In the genomic region with DNA sequence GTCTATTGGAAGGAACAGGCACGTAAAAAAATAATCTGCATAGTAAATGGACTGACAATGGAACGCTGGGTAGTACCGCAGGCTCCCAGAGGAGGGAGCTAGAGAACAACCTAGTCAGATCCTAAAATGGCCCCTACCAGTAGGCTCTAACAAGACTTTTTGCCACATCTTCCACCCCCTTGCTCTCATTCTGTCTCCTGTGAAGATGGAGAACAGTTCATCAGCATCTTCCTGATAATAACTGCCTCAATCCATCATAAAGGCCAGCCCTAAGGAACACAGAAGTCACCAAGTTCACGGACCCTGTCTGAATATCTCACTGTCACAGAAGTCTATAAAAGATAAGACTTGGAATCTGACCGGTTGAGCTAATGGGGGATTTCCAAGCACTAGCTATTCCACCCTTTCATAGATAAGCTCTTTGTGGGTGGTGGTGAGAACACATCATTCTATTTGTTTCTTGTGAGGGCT, we compare ENCODE assay signal across 8 cellular contexts.
DNase-seq lines count a peak whose midpoint lies in the region; ATAC-seq lines count a peak whose summit lies in the region.

No MANE protein-coding gene starts in this region.

- H3K4ac ChIP-seq in mesendoderm (ENCODE audit: low read depth, low read length) = no peak overlapping the region

- H3K79me1 ChIP-seq in mesendoderm (ENCODE audit: low read length) = no peaks in the 10 kb centered on the region

- no peak overlapping the region for H2BK5ac ChIP-seq in mesendoderm (ENCODE audit: low read length)

- no peak overlapping the region for H2AK5ac ChIP-seq in mesendoderm (ENCODE audit: low read length)

- no peak overlapping the region for H3K4me2 ChIP-seq in mesendoderm (ENCODE audit: low read length)

- H3K27ac ChIP-seq in ACC112 (ENCODE audit: low read depth, low read length) = no peak overlapping the region
- H3K27ac ChIP-seq in mesendoderm (ENCODE audit: low read depth, low read length) = no peak overlapping the region

- peak; percentile 89 for DNase-seq in NCI-H524 treated with DMSO at 0.1 percent for 48 hours (lab: John Stamatoyannopoulos, UW)
- DNase-seq in activated CD4-positive, alpha-beta T cell treated with anti-CD3 and anti-CD28 coated beads for 4 hours = peak; percentile 16 to 61
- peak; percentile 78 for DNase-seq in ecto neural progenitor cell (ENCODE audit: low spot score)
- DNase-seq in mesendoderm = peak; percentile 83
- DNase-seq in stimulated activated CD8-positive, alpha-beta memory T cell treated with anti-CD3 and anti-CD28 coated beads, Interleukin-2, amount 100 ng/mL, for 1 hour (ENCODE audit: low read depth in 2 of 2) = peak; percentile 33 to 41

- no peak overlapping the region for H2BK15ac ChIP-seq in mesendoderm (replicated peaks; ENCODE audit: low read depth)

- H3K36me3 ChIP-seq in ACC112 (ENCODE audit: insufficient read depth, low read length) (no peaks in the 10 kb centered on the region), mesendoderm (ENCODE audit: control insufficient read depth, insufficient read depth, low read length) (no peaks in the 10 kb centered on the region)

- H3K4me3 ChIP-seq in ACC112 (ENCODE audit: low read depth, low read length) (peak overlapping the region; percentile 41; the same call in 1 of the 2 replicates), mesendoderm (ENCODE audit: low read length) (no peak overlapping the region)

- no CpG with 5 or more reads among the region's 5 CpGs for WGBS in mesendoderm (ENCODE audit: extremely low coverage, insufficient coverage, low lambda C conversion rate)

- no peak overlapping the region for H2BK120ac ChIP-seq in mesendoderm (ENCODE audit: low read depth, low read length)

- no peak overlapping the region for H3K18ac ChIP-seq in mesendoderm (ENCODE audit: low read length)

- no peak overlapping the region for H3K56ac ChIP-seq in mesendoderm (ENCODE audit: low read length)

- no peak overlapping the region for H3K9ac ChIP-seq in mesendoderm (ENCODE audit: low read length)

- H3K27me3 ChIP-seq in ACC112 (ENCODE audit: insufficient read depth, low read length) (peaks cover 10% of the 10 kb centered on the region), mesendoderm (ENCODE audit: insufficient read depth, low read length, poor library complexity) (no peaks in the 10 kb centered on the region)

- H4K8ac ChIP-seq in mesendoderm (ENCODE audit: low read depth, low read length) = no peak overlapping the region

- H3K79me2 ChIP-seq in ACC112 (ENCODE audit: control insufficient read depth, insufficient read depth, low read length, unreplicated experiment) = no peaks in the 10 kb centered on the region
- no peaks in the 10 kb centered on the region for H3K79me2 ChIP-seq in mesendoderm (ENCODE audit: control insufficient read depth, insufficient read depth, low read length)

- H3K4me1 ChIP-seq in ACC112 (ENCODE audit: control insufficient read depth, insufficient read depth, low read length, unreplicated experiment) (peaks cover 25% of the 10 kb centered on the region), mesendoderm (ENCODE audit: control insufficient read depth, low read depth, low read length) (peaks cover 4% of the 10 kb centered on the region)

- H4K5ac ChIP-seq in mesendoderm (ENCODE audit: low read length) = no peak overlapping the region

- ATAC-seq in GM18502 (IDR thresholded peaks at IDR 0.05; ENCODE audit: poor library complexity, unreplicated experiment) (peak; percentile 65), HG03159 (IDR thresholded peaks at IDR 0.05; ENCODE audit: unreplicated experiment) (peak; percentile 70)

- H2AFZ ChIP-seq in ACC112 (ENCODE audit: low read length, unreplicated experiment) = peak overlapping the region; percentile 100

- H3K23ac ChIP-seq in mesendoderm (ENCODE audit: low read length) = no peak overlapping the region

Comparison
In these comparisons a context has a peak if more than half of its experiments do, and no peak if none do; other contexts are left out.
1. DNase-seq: peak in every context shown above with its lines; median percentile 89 in NCI-H524 treated with DMSO at 0.1 percent for 48 hours; 83 in mesendoderm; 78 in ecto neural progenitor cell; 38 in activated CD4-positive, alpha-beta T cell treated with anti-CD3 and anti-CD28 coated beads for 4 hours; 37 in stimulated activated CD8-positive, alpha-beta memory T cell treated with anti-CD3 and anti-CD28 coated beads, Interleukin-2, amount 100 ng/mL, for 1 hour.